In genomic region chr10:121926669-121927360, GRCh38 we compare ENCODE assay signal across 1 cellular context.
TF ChIP-seq lines count a peak whose summit lies in the region.

No MANE protein-coding gene starts in this region.

TF ChIP-seq in GM12878, 131 proteins besides CTCF, POLR2A, EP300 and RAD21:
- TF ChIP-seq MLLT1 (IDR thresholded peaks at IDR 0.05), result peak; percentile 15; the same call in 1 of the 2 replicates
- no peak for TF ChIP-seq BCLAF1 (IDR thresholded peaks at IDR 0.05)
- TF ChIP-seq ELK1 (IDR thresholded peaks at IDR 0.05; ENCODE audit: low read depth, low read length), result 0 out of 2 replicates have a peak, but pooled peaks have one; percentile 26
